ENCODE assay signal across 8 cellular contexts in the genomic region with DNA sequence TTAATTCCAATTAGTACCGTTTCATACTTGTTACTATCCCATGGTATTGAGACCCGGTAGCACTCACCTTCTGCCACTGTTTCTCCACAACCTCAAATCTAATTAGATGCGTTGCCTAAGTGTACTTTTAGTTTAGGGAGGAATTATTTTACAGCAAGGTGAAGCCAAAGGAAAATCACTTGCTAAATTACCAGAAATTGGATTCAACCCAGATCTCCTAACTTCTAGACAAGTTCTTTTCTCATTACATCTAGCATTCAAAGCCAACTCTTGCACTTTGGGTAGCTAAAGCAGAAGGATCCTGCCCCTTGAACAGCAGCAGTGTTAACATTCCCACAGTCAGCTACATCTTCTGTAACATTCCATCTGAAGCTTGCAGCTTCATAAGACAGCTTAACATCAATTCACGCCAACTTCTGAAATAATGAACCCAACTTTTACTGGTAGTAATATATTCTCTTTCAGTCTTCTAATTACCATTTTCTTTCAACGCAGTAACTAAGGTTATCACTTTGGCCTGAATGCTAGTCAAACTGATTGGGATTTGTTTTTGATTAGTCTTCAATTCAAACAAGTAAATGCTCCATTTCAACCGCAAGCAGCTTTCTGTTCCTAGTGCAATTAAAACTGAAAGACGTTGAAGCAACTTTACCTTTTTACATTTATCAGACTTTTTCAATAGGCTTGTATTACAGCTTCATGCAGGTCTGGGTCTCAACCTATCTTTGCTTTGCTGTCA. TPM values are rescaled to one million over a fixed set of nuclear protein-coding genes. Genes with fewer than 3 reads are reported as not detected.
DNase-seq lines count a peak whose midpoint lies in the region; ATAC-seq and TF ChIP-seq lines count a peak whose summit lies in the region.

No MANE protein-coding gene starts in this region.

- TF ChIP-seq POLR2A in body of pancreas (IDR thresholded peaks at IDR 0.05), result no peak

- intact Hi-C loops in body of pancreas (cut with DNase I) (no loop called here), aorta (cut with DNase I) (loop anchor here (2.0 to 10.0 kb wide), 3 partner anchors 123 to 517 kb away; partner anchors contain the start of genes COPS4 (in 1 of the 2), HNRNPD (in 1 of the 2) and LIN54 (in 1 of the 2))

- ATAC-seq in body of pancreas, result peak; percentile 2
- peak; percentile 1 for ATAC-seq in aorta (ENCODE audit: low FRiP score)
- ATAC-seq in GM19467 (IDR thresholded peaks at IDR 0.05; ENCODE audit: unreplicated experiment), result no peak

- H3K9me3 ChIP-seq in body of pancreas (no peaks in the 10 kb centered on the region), aorta (ENCODE audit: control insufficient read depth, low read length) (no peaks in the 10 kb centered on the region)

- TF ChIP-seq CTCF in body of pancreas (IDR thresholded peaks at IDR 0.05), result no peak
- no peak for TF ChIP-seq CTCF in GM10266 (IDR thresholded peaks at IDR 0.05; ENCODE audit: control insufficient read depth, insufficient read depth, low read depth, missing control alignments)

- H3K27ac ChIP-seq in body of pancreas (peak overlapping the region; percentile 96 to 99 (median 98)), aorta (ENCODE audit: low read depth in 1 of 2, low read length in 2 of 2) (peak overlapping the region in 1 of 2 donors; percentile 14)

- H3K36me3 ChIP-seq in body of pancreas (replicated peaks in 1 of 2; ENCODE audit: insufficient read depth in 1 of 2, low read depth in 2 of 2), result peaks cover 0 to 5% of the 10 kb centered on the region in 2 donors
- H3K36me3 ChIP-seq in aorta (ENCODE audit: control insufficient read depth in 1 of 2, insufficient read depth in 2 of 2, low read length in 1 of 2), result peaks cover 0 to 3% of the 10 kb centered on the region in 2 donors

- 13 to 14% methylated on average over 7 of the region's 7 CpGs for WGBS in body of pancreas, 2 donors
- 20 to 25% methylated on average over 7 of the region's 7 CpGs for WGBS in aorta, 2 donors

- H3K4me1 ChIP-seq in body of pancreas (peaks cover 21% of the 10 kb centered on the region), aorta (ENCODE audit: control insufficient read depth in 1 of 2, insufficient read depth in 2 of 2, low read length in 2 of 2) (peaks cover 0 to 1% of the 10 kb centered on the region in 2 donors)

- H3K4me3 ChIP-seq in GM08714 (ENCODE audit: low read length) (peak overlapping the region; percentile 87), body of pancreas (no peak overlapping the region), aorta (ENCODE audit: low read length in 2 of 2) (peak overlapping the region; percentile 44 to 50)
- peak overlapping the region; percentile 88 for H3K4me3 ChIP-seq in Jurkat, Clone E6-1 (ENCODE audit: low read length)

- DNase-seq in Jurkat, Clone E6-1 (ENCODE audit: low read depth, low spot score), result no peak
- DNase-seq in body of pancreas, result no peak
- peak; percentile 12 to 22 for DNase-seq in lung microvascular endothelial cell (ENCODE audit: low read depth in 2 of 2)
- no peak for DNase-seq in aorta
- DNase-seq in NCI-H774 (lab: John Stamatoyannopoulos, UW), result no peak
- no peak for DNase-seq in GM10266 (ENCODE audit: extremely low spot score)

- H3K27me3 ChIP-seq in body of pancreas, result no peaks in the 10 kb centered on the region
- H3K27me3 ChIP-seq in aorta (ENCODE audit: control insufficient read depth in 1 of 2, insufficient read depth in 2 of 2, low read length in 1 of 2), result no peaks in the 10 kb centered on the region

RNA-seq across cellular contexts. Expression of gene SEC31A, which starts 0.9 kb away (rescaled TPM):
- 64.2 TPM for polyA plus RNA-seq in Jurkat, Clone E6-1 (2012; ENCODE audit: insufficient read depth, insufficient read length)
- 100 to 1,000 TPM; 215 to 245 TPM for total RNA-seq in body of pancreas
- 149 and 166 TPM in 2 replicates for total RNA-seq in lung microvascular endothelial cell
- 100 to 1,000 TPM; 297 to 338 TPM for total RNA-seq in aorta
- polyA plus RNA-seq in aorta, result 100 to 1,000 TPM; 100 to 165 TPM

RNA-seq across cellular contexts. Expression of gene THAP9, which starts 8.6 kb away (rescaled TPM):
- 6.2 TPM for polyA plus RNA-seq in Jurkat, Clone E6-1 (2012; ENCODE audit: insufficient read depth, insufficient read length)
- total RNA-seq in body of pancreas, result 1 to 10 TPM in 1 of 2 donors, under 1 TPM in 1; 0.33 to 3.9 TPM
- total RNA-seq in lung microvascular endothelial cell, result 4.8 and 5.8 TPM in 2 replicates
- total RNA-seq in aorta, result 1 to 10 TPM; 2.6 to 6.5 TPM
- 1 to 10 TPM; 1.6 to 2.6 TPM for polyA plus RNA-seq in aorta

Comparison
In these comparisons a context has a peak if more than half of its experiments do, and no peak if none do; other contexts are left out.
1. H3K4me3 ChIP-seq: peak in GM08714 (single experiment), Jurkat, Clone E6-1 (single experiment) and aorta (2 of 2); none in body of pancreas (0 of 2).
2. DNase-seq: peak in lung microvascular endothelial cell (2 of 2); none in Jurkat, Clone E6-1 (single experiment), body of pancreas (0 of 4), aorta (0 of 2), NCI-H774 (single experiment) and GM10266 (single experiment).